In the genomic region with DNA sequence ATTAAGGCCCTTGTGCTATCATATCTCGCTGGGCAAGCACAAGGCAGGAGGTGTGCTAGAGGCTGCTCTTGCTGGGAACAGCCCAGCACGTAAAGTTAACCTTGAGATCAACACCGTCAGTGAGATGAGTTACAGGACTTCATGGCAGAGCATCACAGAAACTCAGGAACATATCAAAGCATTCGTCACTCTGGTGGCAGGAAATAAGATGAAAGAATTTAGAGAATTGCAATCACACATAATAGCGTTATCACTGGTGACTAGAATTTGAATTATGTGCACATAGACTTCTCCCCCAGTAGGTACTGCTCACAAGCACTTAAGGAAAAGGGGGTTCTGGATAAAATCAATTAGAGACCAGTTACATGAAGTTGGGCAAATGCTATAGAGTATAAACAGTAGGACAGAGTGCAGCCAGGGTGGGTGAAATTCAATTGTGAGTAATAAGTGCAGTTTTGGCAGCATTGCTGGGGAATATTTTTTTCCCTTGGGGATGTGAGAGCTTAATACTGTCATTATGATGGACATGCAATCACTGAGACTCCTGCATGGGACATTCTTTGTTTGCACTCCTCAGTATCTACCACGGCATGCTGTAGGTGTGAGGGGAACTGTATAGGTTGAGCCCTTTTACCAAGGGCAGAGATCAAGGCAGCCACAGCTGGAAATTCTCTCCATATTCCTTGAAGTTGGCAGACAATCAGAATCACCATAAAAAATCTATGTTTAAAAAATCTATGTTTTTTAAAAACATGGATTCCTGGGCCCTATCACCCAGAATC, we compare ENCODE assay signal across 30 cellular contexts. TPM values are rescaled to one million over a fixed set of nuclear protein-coding genes. Genes with fewer than 3 reads are reported as not detected.
DNase-seq lines count a peak whose midpoint lies in the region; ATAC-seq, FAIRE-seq and TF ChIP-seq lines count a peak whose summit lies in the region.
"Had no signal": no experiment of that assay in that cellular context is flagged by ENCODE, and none has a peak within 500 bp of the region (broad histone marks: within the 10 kb centered on the region; RNA-seq: fewer than 3 reads in every experiment).

No MANE protein-coding gene starts in this region.

- BruUV-seq in HepG2 (replicated peaks; lab: Mats Ljungman, UMichigan): no TSS peak

- H3K9me3 Mint-ChIP-seq in astrocyte (ENCODE audit: unreplicated experiment): no peaks in the 10 kb centered on the region
- H3K9me3 Mint-ChIP-seq: activated T-helper 17 cell treated with anti-CD3 and anti-CD28 coated beads, Interleukin-2, amount 50 U/mL, for 72 hours; HFFc6; stimulated activated naive CD8-positive, alpha-beta T cell treated with anti-CD3 and anti-CD28 coated beads, Interleukin-15, amount 100 ng/mL, for 72 hours had no signal

- H3K9me3 ChIP-seq in HepG2 (ENCODE audit: low read length): no peaks in the 10 kb centered on the region
- no peaks in the 10 kb centered on the region for H3K9me3 ChIP-seq in right lobe of liver
- H3K9me3 ChIP-seq in astrocyte (ENCODE audit: insufficient read depth, low read depth, low read length): no peaks in the 10 kb centered on the region
- no peaks in the 10 kb centered on the region for H3K9me3 ChIP-seq in heart left ventricle
- H3K9me3 ChIP-seq: A549, lower lobe of right lung, SJCRH30, spleen, tibial artery had no signal

- no peaks in the 10 kb centered on the region for H3K27me3 Mint-ChIP-seq in astrocyte (ENCODE audit: low read depth, unreplicated experiment)
- H3K27me3 Mint-ChIP-seq: brain had no signal

- no peak overlapping the region for H3K4me3 ChIP-seq in HepG2 (replicated peaks in 1 of 3; ENCODE audit: insufficient read depth in 1 of 3, low read depth in 2 of 3, low read length in 3 of 3)
- H3K4me3 ChIP-seq in right lobe of liver: no peak overlapping the region
- H3K4me3 ChIP-seq in astrocyte (ENCODE audit: insufficient read depth, low read depth, low read length): no peak overlapping the region
- H3K4me3 ChIP-seq in heart left ventricle: no peak overlapping the region
- H3K4me3 ChIP-seq: A549, lower lobe of right lung, SJCRH30, spleen, tibial artery had no signal

- H3K79me2 ChIP-seq in HepG2 (ENCODE audit: insufficient read depth, low read length) (no peaks in the 10 kb centered on the region), astrocyte (ENCODE audit: insufficient read depth, low read length) (no peaks in the 10 kb centered on the region)

- no peaks in the 10 kb centered on the region for H3K27me3 ChIP-seq in HepG2 (ENCODE audit: control insufficient read depth in 1 of 2, insufficient read depth in 2 of 2, low read length in 2 of 2)
- H3K27me3 ChIP-seq in right lobe of liver: no peaks in the 10 kb centered on the region
- no peaks in the 10 kb centered on the region for H3K27me3 ChIP-seq in astrocyte (ENCODE audit: insufficient read depth, low read length)
- H3K27me3 ChIP-seq in heart left ventricle: no peaks in the 10 kb centered on the region
- H3K27me3 ChIP-seq: SJCRH30, spleen, tibial artery had no signal

- POLR2A ChIA-PET in HepG2 (lab: Yijun Ruan, JAX): interaction anchor here (1.3 kb wide), 1 partner anchor 51 kb away, joined by 3 read pairs; no protein-coding TSS in a partner anchor

- in situ Hi-C loops in HepG2 (cut with HindIII; ENCODE audit: extremely low pct_ligation_motif_present, low pct_unique_long_range_greater_than_20kb): no loop called here

- no peak overlapping the region for H3K4me3 Mint-ChIP-seq in astrocyte (ENCODE audit: unreplicated experiment)
- H3K4me3 Mint-ChIP-seq: activated naive CD8-positive, alpha-beta T cell; activated T-helper 17 cell treated with anti-CD3 and anti-CD28 coated beads, Interleukin-2, amount 50 U/mL, for 72 hours; brain; HFFc6; stimulated activated naive CD8-positive, alpha-beta T cell treated with anti-CD3 and anti-CD28 coated beads, Interleukin-15, amount 100 ng/mL, for 72 hours; T-helper 17 cell had no signal

- H3K27ac Mint-ChIP-seq in astrocyte (ENCODE audit: unreplicated experiment): no peak overlapping the region
- H3K27ac Mint-ChIP-seq: activated naive CD8-positive, alpha-beta T cell; activated T-helper 17 cell treated with anti-CD3 and anti-CD28 coated beads, Interleukin-2, amount 50 U/mL, for 72 hours; brain; HFFc6; stimulated activated naive CD8-positive, alpha-beta T cell treated with anti-CD3 and anti-CD28 coated beads, Interleukin-15, amount 100 ng/mL, for 72 hours; T-helper 17 cell had no signal

- H2AFZ ChIP-seq in HepG2 (ENCODE audit: low read length) (no peak overlapping the region), astrocyte (ENCODE audit: low read depth, low read length) (no peak overlapping the region)

- TF ChIP-seq EP300 in HepG2 (IDR thresholded peaks at IDR 0.05; ENCODE audit: low read depth in 2 of 2, low read length in 2 of 2): no peak
- TF ChIP-seq EP300 in HepG2 (CRISPR knock-in tag; IDR thresholded peaks at IDR 0.05; ENCODE audit: borderline replicate concordance): no peak

- ATAC-seq in HepG2: peak; percentile 62; the same call in 2 of the 3 replicates
- ATAC-seq in right lobe of liver: no peak
- ATAC-seq in heart left ventricle: peak; percentile 54 to 85 (median 70)
- ATAC-seq: A549; activated T-helper 17 cell treated with anti-CD3 and anti-CD28 coated beads, Interleukin-2, amount 50 U/mL, for 72 hours; lower lobe of right lung; stimulated activated naive CD8-positive, alpha-beta T cell treated with anti-CD3 and anti-CD28 coated beads, Interleukin-15, amount 100 ng/mL, for 72 hours; T-helper 17 cell had no signal

- H3K36me3 ChIP-seq in HepG2 (replicated peaks in 1 of 2; ENCODE audit: control insufficient read depth in 1 of 2, insufficient read depth in 2 of 2, low read length in 2 of 2) (no peaks in the 10 kb centered on the region), right lobe of liver (no peaks in the 10 kb centered on the region), astrocyte (ENCODE audit: insufficient read depth, low read length) (no peaks in the 10 kb centered on the region), heart left ventricle (no peaks in the 10 kb centered on the region)
- H3K36me3 ChIP-seq: lower lobe of right lung, SJCRH30, spleen, tibial artery had no signal

- H3K27ac ChIP-seq in HepG2 (ENCODE audit: extremely low read length, insufficient read depth, low read length) (no peak overlapping the region), right lobe of liver (no peak overlapping the region), astrocyte (ENCODE audit: low read depth, low read length) (peak overlapping the region; percentile 48), heart left ventricle (no peak overlapping the region)
- H3K27ac ChIP-seq: A549, lower lobe of right lung, SJCRH30, spleen, tibial artery, VCaP had no signal

- H3K4me1 Mint-ChIP-seq in astrocyte (ENCODE audit: low read depth, unreplicated experiment): peaks cover 5% of the 10 kb centered on the region
- H3K4me1 Mint-ChIP-seq: activated T-helper 17 cell treated with anti-CD3 and anti-CD28 coated beads, Interleukin-2, amount 50 U/mL, for 72 hours; stimulated activated naive CD8-positive, alpha-beta T cell treated with anti-CD3 and anti-CD28 coated beads, Interleukin-15, amount 100 ng/mL, for 72 hours had no signal

- WGBS in HepG2 (ENCODE audit: low lambda C conversion rate): 22% methylated on average over 6 of the region's 6 CpGs
- 62% methylated on average over 6 of the region's 6 CpGs for WGBS in right lobe of liver (ENCODE audit: insufficient coverage, low coverage, low lambda C conversion rate, missing lambda C conversion rate)
- 27 to 42% (median 34%) methylated on average over 6 of the region's 6 CpGs for WGBS in heart left ventricle, 4 donors

- FAIRE-seq in HepG2 (lab: Jason Lieb, UNC) (no peak), astrocyte (lab: Jason Lieb, UNC) (no peak)
- FAIRE-seq: A549, GM12891, keratinocyte had no signal

- no peaks in the 10 kb centered on the region for H3K36me3 Mint-ChIP-seq in astrocyte (ENCODE audit: low read depth, unreplicated experiment)
- H3K36me3 Mint-ChIP-seq: activated naive CD8-positive, alpha-beta T cell; brain had no signal

- DNase-seq in HepG2 (ENCODE audit: low spot score) (no peak), right lobe of liver (no peak), astrocyte (ENCODE audit: low read depth) (peak; percentile 62), heart left ventricle (no peak), activated gamma-delta T cell (lab: John Stamatoyannopoulos, UW) (no peak), H4 (ENCODE audit: low spot score) (no peak), SHP77 treated with DMSO at 0.1 percent for 48 hours (lab: John Stamatoyannopoulos, UW) (no peak)
- no peak for DNase-seq in stimulated activated naive CD4-positive, alpha-beta T cell (lab: John Stamatoyannopoulos, UW)
- DNase-seq: activated CD8-positive, alpha-beta memory T cell treated with anti-CD3 and anti-CD28 coated beads, Interleukin-2, amount 50 U/mL, for 4 hours; cortex of kidney; DMS79; HFFc6; hypothalamus; lower lobe of right lung; NCI-H1105 treated with DMSO at 0.1 percent for 48 hours; NCI-H2081; NCI-H446; SJCRH30; spleen; stimulated activated CD4-positive, alpha-beta T cell treated with anti-CD3 and anti-CD28 coated beads, Interleukin-4, amount 100 ng/mL, for 4 hours; stimulated activated naive CD8-positive, alpha-beta T cell treated with anti-CD3 and anti-CD28 coated beads, Interleukin-15, amount 100 ng/mL, for 72 hours; T-helper 17 cell; tibial artery had no signal

- no peaks in the 10 kb centered on the region for H4K20me1 ChIP-seq in HepG2 (ENCODE audit: insufficient read depth, low read length)
- no peaks in the 10 kb centered on the region for H4K20me1 ChIP-seq in astrocyte (ENCODE audit: insufficient read depth, low read length)

- TF ChIP-seq CTCF in HepG2 (CRISPR knock-in tag; IDR thresholded peaks at IDR 0.05) (no peak), right lobe of liver (IDR thresholded peaks at IDR 0.05) (no peak), astrocyte (IDR thresholded peaks at IDR 0.05; ENCODE audit: insufficient read depth, low read depth, low read length) (no peak), heart left ventricle (IDR thresholded peaks at IDR 0.05) (no peak)

- CTCF ChIA-PET in HepG2 (lab: Yijun Ruan, JAX; ENCODE audit: low intra/inter-chr PET ratio, low total read pairs): no interaction called here

- H3K4me2 ChIP-seq in HepG2 (ENCODE audit: low read depth, low read length): peak overlapping the region; percentile 14; the same call in 1 of the 2 replicates
- H3K4me2 ChIP-seq in astrocyte (ENCODE audit: low read length): peak overlapping the region; percentile 44
- H3K4me2 ChIP-seq: A549 had no signal

- H3K4me1 ChIP-seq in HepG2 (ENCODE audit: insufficient read depth, low read length): peaks cover 22% of the 10 kb centered on the region
- H3K4me1 ChIP-seq in right lobe of liver: no peaks in the 10 kb centered on the region
- peaks cover 26% of the 10 kb centered on the region for H3K4me1 ChIP-seq in astrocyte (ENCODE audit: insufficient read depth, low read length)
- peaks cover 0 to 19% (median 7%) of the 10 kb centered on the region in 12 donors for H3K4me1 ChIP-seq in heart left ventricle
- H3K4me1 ChIP-seq: SJCRH30 had no signal

- intact Hi-C loops in HepG2 (cut with micrococcal nuclease; ENCODE audit: unreplicated experiment) (no loop called here), right lobe of liver (cut with DNase I) (no loop called here), heart left ventricle (cut with DNase I) (no loop called here)

- TF ChIP-seq RAD21 in HepG2 (CRISPR knock-in tag; IDR thresholded peaks at IDR 0.05): no peak

- H3K9ac ChIP-seq in HepG2 (ENCODE audit: insufficient read depth, low read depth, low read length) (no peak overlapping the region), astrocyte (ENCODE audit: low read length) (no peak overlapping the region)

- no peak for TF ChIP-seq POLR2A in HepG2 (IDR thresholded peaks at IDR 0.05; ENCODE audit: insufficient read depth in 1 of 2, low read depth in 2 of 2, low read length in 2 of 2)
- no peak for TF ChIP-seq POLR2A in right lobe of liver (IDR thresholded peaks at IDR 0.05)
- TF ChIP-seq POLR2A in heart left ventricle (IDR thresholded peaks at IDR 0.05): no peak

RNA-seq across cellular contexts. Expression of gene ARHGAP29, which starts 44.2 kb away (rescaled TPM):
- 12.8 and 18.8 TPM in 2 replicates for total RNA-seq in HepG2 (2016; rRNA removed; fragmentation: Illumina TruSeq; extraction: Trizol)
- total RNA-seq in HepG2 (2016; cell fraction: cytosol; rRNA removed; fragmentation: Illumina TruSeq; extraction: Trizol; ENCODE audit: low read depth): 3.5 and 3.8 TPM in 2 replicates
- 12.2 and 19.4 TPM in 2 replicates for total RNA-seq in HepG2 (2016; cell fraction: insoluble cytoplasmic fraction; rRNA removed; fragmentation: Illumina TruSeq; extraction: Trizol)
- total RNA-seq in HepG2 (2016; cell fraction: membrane; rRNA removed; fragmentation: Illumina TruSeq; extraction: Trizol): 7.7 and 7.9 TPM in 2 replicates
- 21.5 and 22.3 TPM in 2 replicates for total RNA-seq in HepG2 (2016; cell fraction: nucleus; rRNA removed; fragmentation: Illumina TruSeq; extraction: Trizol)
- polyA plus RNA-seq in HepG2 (2011; rRNA removed): 12.2 and 18.3 TPM in 2 replicates
- polyA plus RNA-seq in HepG2 (2011; cell fraction: cytosol; rRNA removed): 5.3 and 7.0 TPM in 2 replicates
- 16.2 and 17.3 TPM in 2 replicates for polyA plus RNA-seq in HepG2 (2011; cell fraction: nucleus; rRNA removed)
- polyA plus RNA-seq in HepG2 (2012): 9.4 and 11.6 TPM in 2 replicates
- polyA plus RNA-seq in HepG2 (2016; cell fraction: cytosol; fragmentation: Illumina TruSeq; extraction: Trizol; ENCODE audit: low read depth): 0.37 TPM in 2 replicates
- polyA plus RNA-seq in HepG2 (2016; cell fraction: insoluble cytoplasmic fraction; fragmentation: Illumina TruSeq; extraction: Trizol; ENCODE audit: low read depth): 13.5 and 14.2 TPM in 2 replicates
- polyA plus RNA-seq in HepG2 (2016; cell fraction: membrane; fragmentation: Illumina TruSeq; extraction: Trizol; ENCODE audit: low read depth): 1.9 and 2.0 TPM in 2 replicates
- 22.0 and 23.1 TPM in 2 replicates for polyA plus RNA-seq in HepG2 (2016; cell fraction: nucleus; fragmentation: Illumina TruSeq; extraction: Trizol; ENCODE audit: insufficient read depth, low read depth)
- 3.3 and 11.6 TPM in 2 replicates for polyA minus RNA-seq in HepG2 (2011; rRNA and poly(A)+ RNA removed; ENCODE audit: low replicate concordance)
- polyA minus RNA-seq in HepG2 (2011; cell fraction: cytosol; rRNA and poly(A)+ RNA removed): 13.0 and 14.2 TPM in 2 replicates
- 72.7 and 82.5 TPM in 2 replicates for polyA minus RNA-seq in HepG2 (2011; cell fraction: nucleus; rRNA and poly(A)+ RNA removed)
- total RNA-seq in right lobe of liver: 10 to 100 TPM; 15.1 to 28.9 (median 21.1) TPM
- total RNA-seq in astrocyte: 17.6 and 19.9 TPM in 2 replicates
- total RNA-seq in heart left ventricle: 10 to 100 TPM; 21.9 to 35.7 (median 29.7) TPM
- 10 to 100 TPM; 11.0 to 12.5 TPM for polyA plus RNA-seq in heart left ventricle
- 3.6 and 4.2 TPM in 2 replicates for total RNA-seq in H4 (2014; rRNA removed; shearing (Covaris generic))
- total RNA-seq: activated T-helper 17 cell treated with anti-CD3 and anti-CD28 coated beads, Interleukin-2, amount 50 U/mL, for 72 hours had no signal

Comparison
In these comparisons a context has a peak if more than half of its experiments do, and no peak if none do; other contexts are left out.
1. ATAC-seq: peak in HepG2 (single experiment) and heart left ventricle (4 of 4); none in right lobe of liver (0 of 4).